ENCODE assay signal across 1 cellular context in genomic region chr16:81745704-81746558, GRCh38.
TF ChIP-seq lines count a peak whose summit lies in the region.

No MANE protein-coding gene starts in this region.

TF ChIP-seq in GM12878, 131 proteins besides CTCF, POLR2A, EP300 and RAD21 (continued from another document):
- TF ChIP-seq MAX (IDR thresholded peaks at IDR 0.05; ENCODE audit: low read depth, low read length) (no peak), YY1 (IDR thresholded peaks at IDR 0.05; ENCODE audit: low read depth, low read length) (peak; percentile 95), CREB1 (IDR thresholded peaks at IDR 0.05; ENCODE audit: low read depth) (no peak), POLR2AphosphoS5 (IDR thresholded peaks at IDR 0.05; ENCODE audit: low read length) (peak; percentile 50; the same call in 1 of the 2 replicates), JUND (IDR thresholded peaks at IDR 0.05; ENCODE audit: low read depth, low read length) (no peak), ETV6 (conservative IDR thresholded peaks at IDR 0.05 in 1 of 2, IDR thresholded peaks at IDR 0.05 in 1 of 2; ENCODE audit: borderline replicate concordance in 1 of 2, low read depth in 1 of 2) (no peak), CHD2 (IDR thresholded peaks at IDR 0.05; ENCODE audit: borderline replicate concordance, low read depth, low read length) (no peak), NKRF (conservative IDR thresholded peaks at IDR 0.05) (no peak; the same call in 1 of the 2 replicates), ZBTB40 (IDR thresholded peaks at IDR 0.05; ENCODE audit: borderline replicate concordance) (peak; percentile 94), BHLHE40 (IDR thresholded peaks at IDR 0.05; ENCODE audit: borderline replicate concordance in 1 of 2, low read depth in 2 of 2, low read length in 1 of 2) (peak in 1 of 2 experiments; percentile 32; a peak in 1 of 4 replicates), CREM (IDR thresholded peaks at IDR 0.05; ENCODE audit: low read depth) (peak; percentile 69), TARDBP (IDR thresholded peaks at IDR 0.05; ENCODE audit: borderline replicate concordance) (peak; percentile 62; the same call in 1 of the 2 replicates), RUNX3 (IDR thresholded peaks at IDR 0.05; ENCODE audit: low read length) (peak; percentile 52), ELK1 (IDR thresholded peaks at IDR 0.05; ENCODE audit: low read depth, low read length) (peak; percentile 82), GABPA (IDR thresholded peaks at IDR 0.05; ENCODE audit: low read depth) (peak; percentile 95), STAT3 (IDR thresholded peaks at IDR 0.05; ENCODE audit: low read depth, low read length) (no peak), SIX5 (IDR thresholded peaks at IDR 0.05; ENCODE audit: low read depth, low read length, severe bottlenecking) (peak; percentile 84), ZNF592 (IDR thresholded peaks at IDR 0.05) (no peak), EGR1 (IDR thresholded peaks at IDR 0.05; ENCODE audit: borderline replicate concordance in 1 of 2, low read depth in 2 of 2, low read length in 2 of 2) (peak in 1 of 2 experiments; percentile 25; a peak in 1 of 3 replicates), NR2C1 (IDR thresholded peaks at IDR 0.05) (peak; percentile 22; the same call in 1 of the 2 replicates), MYB (IDR thresholded peaks at IDR 0.05; ENCODE audit: borderline replicate concordance, low read depth, low read length) (0 out of 2 replicates have a peak, but pooled peaks have one; percentile 25), SREBF1 (IDR thresholded peaks at IDR 0.05; ENCODE audit: low read length) (peak; percentile 39; the same call in 1 of the 2 replicates), HCFC1 (IDR thresholded peaks at IDR 0.05; ENCODE audit: low read length) (peak; percentile 86)
